Comparison of ENCODE assay signal across 7 cellular contexts in genomic region chr7:27142562-27143021, GRCh38. TPM values are rescaled to one million over a fixed set of nuclear protein-coding genes. Genes with fewer than 3 reads are reported as not detected.
DNase-seq lines count a peak whose midpoint lies in the region; FAIRE-seq and TF ChIP-seq lines count a peak whose summit lies in the region.
"Had no signal": no experiment of that assay in that cellular context is flagged by ENCODE, and none has a peak within 500 bp of the region (broad histone marks: within the 10 kb centered on the region; RNA-seq: fewer than 3 reads in every experiment).

No MANE protein-coding gene starts in this region.

- TF ChIP-seq CTCF in epithelial cell of esophagus (IDR thresholded peaks at IDR 0.05; ENCODE audit: insufficient read depth, low read depth, low read length, missing control alignments) (no peak), ovary (IDR thresholded peaks at IDR 0.05) (no peak)

- intact Hi-C loops in ovary (cut with DNase I): loop anchor here in 3 of 4 donors (5.0 kb wide), 2 partner anchors 285 to 290 kb away; no protein-coding TSS in a partner anchor

- H3K4me3 Mint-ChIP-seq in IgD-negative memory B cell: peak overlapping the region in 3 of 4 donors; percentile 39 to 82 (median 49)
- H3K4me3 Mint-ChIP-seq: activated CD4-positive, alpha-beta T cell treated with anti-CD3 and anti-CD28 coated beads for 36 hours had no signal

- TF ChIP-seq EP300 in ovary (IDR thresholded peaks at IDR 0.05): no peak

- no peak for FAIRE-seq in HTR-8/SVneo (lab: Jason Lieb, UNC)

- H3K4me3 ChIP-seq in epithelial cell of esophagus (ENCODE audit: low read length) (peak overlapping the region; percentile 53), ovary (peak overlapping the region; percentile 34)

- peaks cover 23% of the 10 kb centered on the region for H3K27me3 Mint-ChIP-seq in IgD-negative memory B cell

- no peak overlapping the region for H3K27ac Mint-ChIP-seq in IgD-negative memory B cell
- H3K27ac Mint-ChIP-seq: activated CD4-positive, alpha-beta T cell treated with anti-CD3 and anti-CD28 coated beads for 36 hours had no signal

- no peaks in the 10 kb centered on the region for H3K27me3 ChIP-seq in ovary

- 7 to 22% (median 8%) methylated on average over 29 of the region's 29 CpGs for WGBS in ovary, 3 donors

- no peaks in the 10 kb centered on the region for H3K9me3 Mint-ChIP-seq in IgD-negative memory B cell

- no peaks in the 10 kb centered on the region for H3K36me3 Mint-ChIP-seq in IgD-negative memory B cell

- no peak overlapping the region for H3K27ac ChIP-seq in ovary

- H3K4me1 ChIP-seq in ovary (ENCODE audit: insufficient read depth): peaks cover 1% of the 10 kb centered on the region

- H3K4me1 Mint-ChIP-seq in IgD-negative memory B cell: peaks cover 3 to 4% (median 4%) of the 10 kb centered on the region in 3 donors
- H3K4me1 Mint-ChIP-seq: activated CD4-positive, alpha-beta T cell treated with anti-CD3 and anti-CD28 coated beads for 36 hours had no signal

- no peaks in the 10 kb centered on the region for H3K36me3 ChIP-seq in ovary

- peaks cover 0 to 6% of the 10 kb centered on the region in 2 donors for H3K9me3 ChIP-seq in ovary

- no peak for DNase-seq in epithelial cell of esophagus (ENCODE audit: low read depth)
- DNase-seq in ovary: no peak
- no peak for DNase-seq in effector CD4-positive, alpha-beta T cell
- DNase-seq in HTR-8/SVneo (ENCODE audit: insufficient read length, low spot score): no peak
- no peak for DNase-seq in NCI-H2107 (lab: John Stamatoyannopoulos, UW)
- DNase-seq: activated CD4-positive, alpha-beta T cell treated with anti-CD3 and anti-CD28 coated beads for 36 hours had no signal

- no peak for TF ChIP-seq POLR2A in ovary (IDR thresholded peaks at IDR 0.05)

RNA-seq across cellular contexts. Expression of gene HOXA5, which starts 0.9 kb away (rescaled TPM):
- polyA plus RNA-seq in IgD-negative memory B cell (not detected), ovary (1 to 10 TPM; 1.8 to 5.6 TPM)
- 10 to 100 TPM in 2 of 7 donors, 1 to 10 TPM in 2, under 1 TPM in 3; 0.40 to 29.6 (median 1.4) TPM for total RNA-seq in ovary
- total RNA-seq: activated CD4-positive, alpha-beta T cell treated with anti-CD3 and anti-CD28 coated beads for 36 hours had no signal

RNA-seq across cellular contexts. Expression of gene HOXA6, which starts 5.0 kb away (rescaled TPM):
- polyA plus RNA-seq in IgD-negative memory B cell: 0.39 TPM
- total RNA-seq in ovary: 1 to 10 TPM in 3 of 7 donors, under 1 TPM in 4; 0.32 to 4.2 (median 0.43) TPM
- polyA plus RNA-seq in ovary: under 1 TPM in 1 of 2 donors, not detected in 1; 0.29 TPM
- total RNA-seq: activated CD4-positive, alpha-beta T cell treated with anti-CD3 and anti-CD28 coated beads for 36 hours had no signal

RNA-seq across cellular contexts. Expression of gene HOXA3, which starts 9.8 kb away (rescaled TPM):
- polyA plus RNA-seq in IgD-negative memory B cell: not detected
- 10 to 100 TPM in 2 of 7 donors, 1 to 10 TPM in 3, under 1 TPM in 2; 0.36 to 50.9 (median 1.3) TPM for total RNA-seq in ovary
- polyA plus RNA-seq in ovary: 1 to 10 TPM; 2.3 to 3.4 TPM
- total RNA-seq: activated CD4-positive, alpha-beta T cell treated with anti-CD3 and anti-CD28 coated beads for 36 hours had no signal

RNA-seq across cellular contexts. Expression of gene HOXA4, which starts 12.0 kb away (rescaled TPM):
- not detected for polyA plus RNA-seq in IgD-negative memory B cell
- 10 to 100 TPM in 2 of 7 donors, 1 to 10 TPM in 3, under 1 TPM in 2; 0.22 to 34.0 (median 2.3) TPM for total RNA-seq in ovary
- polyA plus RNA-seq in ovary: 10 to 100 TPM in 1 of 2 donors, 1 to 10 TPM in 1; 6.6 to 12.9 TPM

RNA-seq across cellular contexts. Expression of gene HOXA7, which starts 13.9 kb away (rescaled TPM):
- polyA plus RNA-seq in IgD-negative memory B cell: 1.0 TPM
- total RNA-seq in ovary: 1 to 10 TPM in 3 of 7 donors, under 1 TPM in 4; 0.23 to 4.5 (median 0.75) TPM
- 1 to 10 TPM in 1 of 2 donors, under 1 TPM in 1; 0.53 to 4.1 TPM for polyA plus RNA-seq in ovary
- total RNA-seq: activated CD4-positive, alpha-beta T cell treated with anti-CD3 and anti-CD28 coated beads for 36 hours had no signal
